8 cellular contexts compared by ENCODE assay signal in the genomic region with DNA sequence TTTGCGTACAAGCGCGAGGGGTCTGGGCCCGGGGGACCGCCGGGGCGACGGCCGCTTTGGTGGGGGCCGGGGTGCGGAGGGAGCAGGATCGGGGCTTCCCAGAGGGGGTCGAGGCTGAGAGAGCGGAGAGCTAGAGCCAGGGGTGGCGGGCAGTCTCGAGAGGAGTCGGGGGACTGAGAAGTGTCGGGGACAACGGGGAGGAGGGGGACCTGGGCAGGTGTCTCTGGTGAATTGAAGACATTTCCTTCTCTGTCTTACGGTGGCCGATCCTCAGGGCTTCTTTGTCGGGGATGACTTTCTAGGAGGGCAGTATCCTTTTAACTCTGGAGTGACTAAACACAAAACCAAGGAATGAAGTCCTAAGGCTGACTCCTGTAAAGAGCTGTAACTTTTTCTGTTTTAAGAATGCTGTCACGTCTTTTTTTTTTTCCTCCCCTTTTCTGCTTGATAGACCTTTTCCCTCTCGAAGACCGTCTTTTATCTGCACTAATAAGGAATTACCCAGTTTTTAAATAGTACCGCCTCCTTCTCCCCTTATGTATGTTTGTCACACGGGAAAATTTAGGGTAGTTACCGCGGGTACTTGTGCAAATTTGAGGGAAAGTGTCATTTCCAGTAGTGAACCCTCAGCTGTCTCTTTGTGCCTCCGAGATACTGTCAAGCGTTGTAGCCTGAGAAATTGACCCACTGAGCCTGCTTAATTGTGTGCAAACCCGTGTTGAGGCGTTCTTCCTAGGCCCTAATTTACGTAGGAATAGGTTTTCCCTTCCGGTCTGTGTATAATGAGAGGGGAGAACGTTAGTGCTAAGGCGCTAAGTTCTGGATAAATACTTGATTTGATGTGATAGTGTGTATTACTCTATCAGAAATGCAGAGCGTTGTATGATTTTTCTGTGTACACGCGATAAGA.
DNase-seq lines count a peak whose midpoint lies in the region; ATAC-seq and TF ChIP-seq lines count a peak whose summit lies in the region.

No MANE protein-coding gene starts in this region.

- H3K27ac ChIP-seq in OCI-LY1 (ENCODE audit: low read depth, low read length, poor library complexity, severe bottlenecking) (peak overlapping the region; percentile 84), tibial artery (peak overlapping the region; percentile 94 to 95)

- H3K9me2 ChIP-seq in OCI-LY1 (ENCODE audit: low read depth, low read length): no peaks in the 10 kb centered on the region

- peak overlapping the region; percentile 97 for H3K4me3 ChIP-seq in OCI-LY1 (ENCODE audit: low read depth, low read length, poor library complexity, severe bottlenecking)
- peak overlapping the region; percentile 65 to 94 for H3K4me3 ChIP-seq in tibial artery

- H3K4me2 ChIP-seq in OCI-LY1 (ENCODE audit: low read length): peak overlapping the region; percentile 85

- peaks cover 54% of the 10 kb centered on the region for H3K79me2 ChIP-seq in OCI-LY1 (ENCODE audit: insufficient read depth, low read length)

- H3K36me3 ChIP-seq in OCI-LY1 (ENCODE audit: insufficient read depth, low read length) (no peaks in the 10 kb centered on the region), tibial artery (no peaks in the 10 kb centered on the region)

- H3F3A ChIP-seq in OCI-LY1 (ENCODE audit: insufficient read depth, low read length): no peaks in the 10 kb centered on the region

- peak; percentile 13 for ATAC-seq in HG02759 (IDR thresholded peaks at IDR 0.05; ENCODE audit: unreplicated experiment)

- TF ChIP-seq CTCF in OCI-LY1 (IDR thresholded peaks at IDR 0.05; ENCODE audit: low read length): no peak
- TF ChIP-seq CTCF in tibial artery (IDR thresholded peaks at IDR 0.05): no peak

- H3K4me1 ChIP-seq in OCI-LY1 (ENCODE audit: insufficient read depth, low read length, severe bottlenecking) (peaks cover 28% of the 10 kb centered on the region), tibial artery (peaks cover 0 to 30% (median 7%) of the 10 kb centered on the region in 4 donors)

- intact Hi-C loops in tibial artery (cut with DNase I; ENCODE audit: low total_unique reads): loop anchor here (10.0 kb wide), 1 partner anchor 223 kb away; no protein-coding TSS in a partner anchor

- peak; percentile 3 to 9 for DNase-seq in stimulated activated CD4-positive, alpha-beta T cell treated with anti-CD3 and anti-CD28 coated beads, Interleukin-15, amount 100 ng/mL, for 1 hour (ENCODE audit: low read depth in 1 of 2, low spot score in 1 of 2)
- no peak for DNase-seq in stimulated activated CD4-positive, alpha-beta T cell treated with anti-CD3 and anti-CD28 coated beads, Interleukin-2, amount 100 ng/mL, for 24 hours
- peak; percentile 14 for DNase-seq in effector CD4-positive, alpha-beta T cell
- peak; percentile 54 for DNase-seq in medulla oblongata (ENCODE audit: extremely low spot score)
- peak in 1 of 2 donors; percentile 32 for DNase-seq in tibial artery
- no peak for DNase-seq in middle frontal gyrus (ENCODE audit: extremely low spot score, low spot score)

- H4K20me1 ChIP-seq in OCI-LY1 (ENCODE audit: insufficient read depth, low read length): no peaks in the 10 kb centered on the region

- no peaks in the 10 kb centered on the region for H3K27me3 ChIP-seq in OCI-LY1 (ENCODE audit: insufficient read depth, low read length)
- no peaks in the 10 kb centered on the region for H3K27me3 ChIP-seq in tibial artery

- peak overlapping the region; percentile 95 for H3K9ac ChIP-seq in OCI-LY1 (ENCODE audit: low read length)

- H3K9me3 ChIP-seq in OCI-LY1 (ENCODE audit: low read length) (no peaks in the 10 kb centered on the region; the same call in 1 of the 2 replicates), tibial artery (no peaks in the 10 kb centered on the region)

- H2AFZ ChIP-seq in OCI-LY1 (ENCODE audit: low read length): no peak overlapping the region

Comparison
In these comparisons a context has a peak if more than half of its experiments do, and no peak if none do; other contexts are left out.
1. DNase-seq: peak in stimulated activated CD4-positive, alpha-beta T cell treated with anti-CD3 and anti-CD28 coated beads, Interleukin-15, amount 100 ng/mL, for 1 hour (2 of 2), effector CD4-positive, alpha-beta T cell (single experiment) and medulla oblongata (single experiment); none in stimulated activated CD4-positive, alpha-beta T cell treated with anti-CD3 and anti-CD28 coated beads, Interleukin-2, amount 100 ng/mL, for 24 hours (0 of 2) and middle frontal gyrus (single experiment).